18 cellular contexts compared by ENCODE assay signal in the genomic region with DNA sequence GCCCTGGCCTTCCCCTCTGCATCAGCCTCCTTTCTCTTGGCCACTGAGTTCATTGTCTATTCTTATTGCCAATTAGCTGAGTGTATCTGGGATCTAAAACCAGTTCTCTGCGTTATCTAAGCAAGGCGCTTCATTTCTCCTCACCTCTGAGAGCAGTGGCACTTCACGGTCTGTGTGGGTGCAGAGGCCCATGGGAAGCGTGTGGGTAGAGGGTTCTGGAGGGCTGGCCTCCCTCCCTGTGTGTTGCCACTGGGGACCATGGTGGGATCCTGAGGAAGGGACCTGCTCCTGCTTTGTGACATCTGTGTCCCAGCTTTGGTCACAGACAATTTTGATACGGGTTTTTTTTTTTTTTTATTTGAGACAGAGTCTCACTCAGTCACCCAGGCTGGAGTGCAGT. TPM values are rescaled to one million over a fixed set of nuclear protein-coding genes. Genes with fewer than 3 reads are reported as not detected.
DNase-seq lines count a peak whose midpoint lies in the region; ATAC-seq and TF ChIP-seq lines count a peak whose summit lies in the region.
"Had no signal": no experiment of that assay in that cellular context is flagged by ENCODE, and none has a peak within 500 bp of the region (broad histone marks: within the 10 kb centered on the region; RNA-seq: fewer than 3 reads in every experiment).

No MANE protein-coding gene starts in this region.

- TF ChIP-seq CTCF in CD4-positive, alpha-beta T cell (IDR thresholded peaks at IDR 0.05) = no peak
- TF ChIP-seq CTCF in DND-41 (IDR thresholded peaks at IDR 0.05; ENCODE audit: borderline replicate concordance, extremely low read depth, low read length, poor library complexity, severe bottlenecking) = no peak
- TF ChIP-seq CTCF in nephron progenitor cell (IDR thresholded peaks at IDR 0.05) = no peak

- H3K27me3 ChIP-seq in CD4-positive, alpha-beta T cell (ENCODE audit: control insufficient read depth, insufficient read depth, low read length) = no peaks in the 10 kb centered on the region
- no peaks in the 10 kb centered on the region for H3K27me3 ChIP-seq in DND-41 (ENCODE audit: insufficient read depth, low read length, poor library complexity)
- H3K27me3 ChIP-seq: dorsolateral prefrontal cortex, gastroesophageal sphincter, Peyer's patch, vagina had no signal

- peak overlapping the region; percentile 18 for H3K27ac Mint-ChIP-seq in CD4-positive, alpha-beta T cell
- peak overlapping the region; percentile 69 for H3K27ac Mint-ChIP-seq in activated naive CD8-positive, alpha-beta T cell
- peak overlapping the region; percentile 4 for H3K27ac Mint-ChIP-seq in nephron progenitor cell

- no peaks in the 10 kb centered on the region; the same call in 1 of the 2 replicates for H3K79me2 ChIP-seq in DND-41 (ENCODE audit: insufficient read depth, low read length)

- H2AFZ ChIP-seq in DND-41 (ENCODE audit: low read depth, low read length) = no peak overlapping the region

- no peak overlapping the region for H3K4me3 ChIP-seq in DND-41 (ENCODE audit: low read depth in 1 of 2, low read length in 2 of 2)
- H3K4me3 ChIP-seq: dorsolateral prefrontal cortex, gastroesophageal sphincter, Peyer's patch, vagina had no signal

- peaks cover 50% of the 10 kb centered on the region for H3K36me3 Mint-ChIP-seq in CD4-positive, alpha-beta T cell (ENCODE audit: low read depth)
- peaks cover 3% of the 10 kb centered on the region for H3K36me3 Mint-ChIP-seq in activated naive CD8-positive, alpha-beta T cell
- H3K36me3 Mint-ChIP-seq in nephron progenitor cell (ENCODE audit: low read depth) = peaks cover 21% of the 10 kb centered on the region

- POLR2A ChIA-PET in CD4-positive, alpha-beta T cell (lab: Charles Lee) = no interaction called here

- H3K27ac ChIP-seq in CD4-positive, alpha-beta T cell (ENCODE audit: low read depth, low read length) = no peak overlapping the region
- peak overlapping the region; percentile 55 for H3K27ac ChIP-seq in DND-41 (ENCODE audit: low read length)
- H3K27ac ChIP-seq: dorsolateral prefrontal cortex, gastroesophageal sphincter, Peyer's patch, vagina had no signal

- H3K9ac ChIP-seq in DND-41 (ENCODE audit: low read depth, low read length) = no peak overlapping the region
- H3K9ac ChIP-seq: SK-N-SH had no signal

- no peak overlapping the region for H3K4me2 ChIP-seq in DND-41 (ENCODE audit: insufficient read depth, low read length)
- H3K4me2 ChIP-seq: SK-N-SH had no signal

- H4K20me1 ChIP-seq in DND-41 (ENCODE audit: insufficient read depth, low read length) = peaks cover 20% of the 10 kb centered on the region

- DNase-seq in CD4-positive, alpha-beta T cell = no peak
- DNase-seq in DND-41 (no peak), nephron progenitor cell (no peak)
- DNase-seq in activated CD4-positive, alpha-beta T cell treated with anti-CD3 and anti-CD28 coated beads for 1 hour = no peak
- DNase-seq: activated CD4-positive, alpha-beta T cell treated with anti-CD3 and anti-CD28 coated beads for 48 hours; AML-193; dorsolateral prefrontal cortex; erythroblast; midbrain; NCI-H146; Peyer's patch; SK-N-SH; substantia nigra had no signal

- peaks cover 6% of the 10 kb centered on the region for H3K4me1 Mint-ChIP-seq in CD4-positive, alpha-beta T cell (ENCODE audit: low read depth)
- H3K4me1 Mint-ChIP-seq in activated naive CD8-positive, alpha-beta T cell (ENCODE audit: low read depth) = peaks cover 3% of the 10 kb centered on the region
- no peaks in the 10 kb centered on the region for H3K4me1 Mint-ChIP-seq in nephron progenitor cell

- no peaks in the 10 kb centered on the region for H3K27me3 Mint-ChIP-seq in CD4-positive, alpha-beta T cell
- no peaks in the 10 kb centered on the region for H3K27me3 Mint-ChIP-seq in activated naive CD8-positive, alpha-beta T cell
- H3K27me3 Mint-ChIP-seq in nephron progenitor cell (ENCODE audit: low read depth, poor library complexity) = no peaks in the 10 kb centered on the region

- intact Hi-C loops in CD4-positive, alpha-beta T cell (cut with DNase I, micrococcal nuclease) = loop anchor here in 1 of 2 experiments (5.0 kb wide), 1 partner anchor 88 kb away; no protein-coding TSS in a partner anchor

- H3K4me1 ChIP-seq in DND-41 (ENCODE audit: insufficient read depth, low read length) = no peaks in the 10 kb centered on the region
- H3K4me1 ChIP-seq: vagina had no signal

- H3K4me3 Mint-ChIP-seq in CD4-positive, alpha-beta T cell = no peak overlapping the region
- no peak overlapping the region for H3K4me3 Mint-ChIP-seq in activated naive CD8-positive, alpha-beta T cell
- H3K4me3 Mint-ChIP-seq in nephron progenitor cell = no peak overlapping the region

- no peaks in the 10 kb centered on the region for H3K9me3 Mint-ChIP-seq in CD4-positive, alpha-beta T cell
- H3K9me3 Mint-ChIP-seq in activated naive CD8-positive, alpha-beta T cell (ENCODE audit: low read depth) = no peaks in the 10 kb centered on the region
- no peaks in the 10 kb centered on the region for H3K9me3 Mint-ChIP-seq in nephron progenitor cell

- peaks cover 60% of the 10 kb centered on the region for H3K36me3 ChIP-seq in DND-41 (ENCODE audit: insufficient read depth, low read length)

- ATAC-seq in CD4-positive, alpha-beta T cell (ENCODE audit: poor library complexity) = no peak
- ATAC-seq in DND-41 (ENCODE audit: insufficient read depth, low read depth) (peak; percentile 48), HG02938 (IDR thresholded peaks at IDR 0.05; ENCODE audit: unreplicated experiment) (no peak), GM21515 (IDR thresholded peaks at IDR 0.05; ENCODE audit: unreplicated experiment) (no peak)
- ATAC-seq: gastroesophageal sphincter had no signal

- CTCF ChIA-PET in CD4-positive, alpha-beta T cell (lab: Charles Lee) = interaction anchor here (0.6 kb wide), 1 partner anchor 42 kb away, joined by 3 read pairs; no protein-coding TSS in a partner anchor

- H3K9me3 ChIP-seq in CD4-positive, alpha-beta T cell (ENCODE audit: control insufficient read depth, low read length) = no peaks in the 10 kb centered on the region
- no peaks in the 10 kb centered on the region for H3K9me3 ChIP-seq in DND-41 (ENCODE audit: insufficient read depth, low read length, severe bottlenecking)
- H3K9me3 ChIP-seq: gastroesophageal sphincter, Peyer's patch, SK-N-SH, vagina had no signal

RNA-seq across cellular contexts. Expression of a gene that starts 32.7 kb away (rescaled TPM):
- 100 to 1,000 TPM; 106 to 114 TPM for total RNA-seq in CD4-positive, alpha-beta T cell

Comparison
In these comparisons a context has a peak if more than half of its experiments do, and no peak if none do; other contexts are left out.
1. H3K27ac Mint-ChIP-seq: peak in every context shown above with its lines; median percentile 69 in activated naive CD8-positive, alpha-beta T cell; 18 in CD4-positive, alpha-beta T cell; 4 in nephron progenitor cell.